Comparison of ENCODE assay signal across 19 cellular contexts in genomic region chrX:154505726-154506125, GRCh38. TPM values are rescaled to one million over a fixed set of nuclear protein-coding genes. Genes with fewer than 3 reads are reported as not detected.
DNase-seq lines count a peak whose midpoint lies in the region; ATAC-seq, FAIRE-seq and TF ChIP-seq lines count a peak whose summit lies in the region.
"Had no signal": no experiment of that assay in that cellular context is flagged by ENCODE, and none has a peak within 500 bp of the region (broad histone marks: within the 10 kb centered on the region; RNA-seq: fewer than 3 reads in every experiment).

No MANE protein-coding gene starts in this region.

- H3K79me2 ChIP-seq in endothelial cell of umbilical vein (ENCODE audit: control insufficient read depth, insufficient read depth, low read length) = no peaks in the 10 kb centered on the region
- no peaks in the 10 kb centered on the region for H3K79me2 ChIP-seq in trophoblast cell (ENCODE audit: control insufficient read depth, insufficient read depth, low read length, poor library complexity)

- peak overlapping the region; percentile 75 for H4K12ac ChIP-seq in trophoblast cell (ENCODE audit: low read depth, low read length)

- intact Hi-C loops in Panc1 (cut with micrococcal nuclease; ENCODE audit: unreplicated experiment) = no loop called here
- intact Hi-C loops in endothelial cell of umbilical vein (cut with micrococcal nuclease) = no loop called here

- no peak for TF ChIP-seq POLR2A in endothelial cell of umbilical vein (IDR thresholded peaks at IDR 0.05; ENCODE audit: low read depth, low read length)

- H4K20me1 ChIP-seq in endothelial cell of umbilical vein (replicated peaks; ENCODE audit: control insufficient read depth, extremely low read depth, insufficient read depth, low read length) = no peaks in the 10 kb centered on the region

- no peak for TF ChIP-seq CTCF in Panc1 (IDR thresholded peaks at IDR 0.05)
- TF ChIP-seq CTCF in endothelial cell of umbilical vein (IDR thresholded peaks at IDR 0.05; ENCODE audit: extremely low read depth in 1 of 2, insufficient read depth in 1 of 2, low read depth in 1 of 2, low read length in 2 of 2) = no peak

- no peak overlapping the region for H3K23ac ChIP-seq in trophoblast cell (ENCODE audit: low read length)

- H4K8ac ChIP-seq in trophoblast cell (ENCODE audit: low read depth, low read length) = peak overlapping the region; percentile 60

- DNase-seq in H7 = peak; percentile 24
- no peak for DNase-seq in Panc1 (ENCODE audit: low read depth, low spot score)
- DNase-seq in endothelial cell of umbilical vein (ENCODE audit: low read depth, low spot score) = peak; percentile 38
- peak in 1 of 2 donors; percentile 15 for DNase-seq in trophoblast cell
- DNase-seq in Ammon's horn (ENCODE audit: low spot score) = no peak
- no peak for DNase-seq in cortex of kidney (lab: John Stamatoyannopoulos, UW)
- no peak for DNase-seq in DMS 273 (lab: John Stamatoyannopoulos, UW; ENCODE audit: unreplicated experiment)
- DNase-seq: activated CD4-positive, alpha-beta T cell treated with anti-CD3 and anti-CD28 coated beads, Interleukin-2, amount 50 U/mL, for 4 hours; activated T-cell treated with anti-CD3 and anti-CD28 coated beads, Interleukin-2, amount 50 U/mL, for 72 hours; CD4-positive, alpha-beta T cell; GDM1; NCI-H2029 treated with DMSO at 0.1 percent for 48 hours; NCI-H82; right lobe of liver; SIG-M5 had no signal

- H3K27ac ChIP-seq in Panc1 (ENCODE audit: low read length) (no peak overlapping the region), endothelial cell of umbilical vein (ENCODE audit: insufficient read depth, low read depth, low read length) (no peak overlapping the region), trophoblast cell (ENCODE audit: low read depth, low read length) (peak overlapping the region; percentile 80)
- H3K27ac ChIP-seq: gastroesophageal sphincter, right lobe of liver had no signal

- peak overlapping the region; percentile 86 for H2BK120ac ChIP-seq in trophoblast cell (ENCODE audit: insufficient read depth, low read length, poor library complexity)

- POLR2A ChIA-PET in Panc1 (lab: Charles Lee) (no interaction called here), endothelial cell of umbilical vein (lab: Charles Lee) (no interaction called here)

- H3K4me1 ChIP-seq in Panc1 (ENCODE audit: control insufficient read depth, insufficient read depth, low read length) (no peaks in the 10 kb centered on the region), endothelial cell of umbilical vein (ENCODE audit: control insufficient read depth, extremely low read depth, insufficient read depth, low read length) (peaks cover 6% of the 10 kb centered on the region), trophoblast cell (ENCODE audit: control insufficient read depth in 1 of 2, insufficient read depth in 2 of 2, low read length in 2 of 2) (peaks cover 12% of the 10 kb centered on the region in 2 experiments)
- H3K4me1 ChIP-seq: adrenal gland, gastroesophageal sphincter, right lobe of liver had no signal

- peak overlapping the region; percentile 97 for H2AK5ac ChIP-seq in trophoblast cell (ENCODE audit: low read length)

- BruUV-seq in Panc1 (replicated peaks; lab: Mats Ljungman, UMichigan) (no TSS peak), endothelial cell of umbilical vein (replicated peaks; lab: Mats Ljungman, UMichigan) (no TSS peak)

- peak; percentile 91 for FAIRE-seq in endothelial cell of umbilical vein (lab: Jason Lieb, UNC)

- H3K27me3 ChIP-seq in H7 (ENCODE audit: control insufficient read depth, insufficient read depth, low read length) (no peaks in the 10 kb centered on the region), Panc1 (ENCODE audit: control insufficient read depth, insufficient read depth, low read length) (no peaks in the 10 kb centered on the region), endothelial cell of umbilical vein (ENCODE audit: control insufficient read depth in 2 of 2, insufficient read depth in 2 of 2, low read length in 2 of 2) (no peaks in the 10 kb centered on the region), trophoblast cell (ENCODE audit: insufficient read depth, low read length) (no peaks in the 10 kb centered on the region)
- H3K27me3 ChIP-seq: adrenal gland, gastroesophageal sphincter, right lobe of liver had no signal

- CTCF ChIA-PET in Panc1 (lab: Charles Lee) (no interaction called here), endothelial cell of umbilical vein (lab: Charles Lee) (interaction anchor here (0.6 kb wide), 2 partner anchors 22 to 49 kb away, joined by 3 to 5 read pairs; no protein-coding TSS in a partner anchor)

- H2AFZ ChIP-seq in endothelial cell of umbilical vein (ENCODE audit: low read depth, low read length) = no peak overlapping the region
- H2AFZ ChIP-seq in trophoblast cell (ENCODE audit: insufficient read depth, low read length, poor library complexity) = no peak overlapping the region

- H3K9me1 ChIP-seq in endothelial cell of umbilical vein (replicated peaks; ENCODE audit: control insufficient read depth, extremely low read depth, insufficient read depth, low read length) = no peaks in the 10 kb centered on the region

- peak overlapping the region; percentile 66 for H3K14ac ChIP-seq in trophoblast cell (ENCODE audit: low read length)

- H3K36me3 ChIP-seq in H7 (replicated peaks; ENCODE audit: control insufficient read depth, insufficient read depth, low read length) (no peaks in the 10 kb centered on the region; the same call in 1 of the 2 replicates), Panc1 (ENCODE audit: control insufficient read depth, insufficient read depth, low read length) (no peaks in the 10 kb centered on the region), endothelial cell of umbilical vein (ENCODE audit: control insufficient read depth in 2 of 2, extremely low read depth in 1 of 2, insufficient read depth in 2 of 2, low read length in 2 of 2) (no peaks in the 10 kb centered on the region), trophoblast cell (ENCODE audit: control insufficient read depth in 1 of 2, insufficient read depth in 2 of 2, low read length in 2 of 2) (peaks cover 22 to 24% of the 10 kb centered on the region in 2 experiments)
- H3K36me3 ChIP-seq: adrenal gland had no signal

- H2BK5ac ChIP-seq in trophoblast cell (ENCODE audit: low read depth, low read length, poor library complexity) = peak overlapping the region; percentile 84

- H3K9me3 ChIP-seq in Panc1 (ENCODE audit: control insufficient read depth, insufficient read depth, low read depth, low read length) (no peaks in the 10 kb centered on the region), endothelial cell of umbilical vein (replicated peaks; ENCODE audit: control insufficient read depth, insufficient read depth, low read length) (no peaks in the 10 kb centered on the region), trophoblast cell (ENCODE audit: insufficient read depth, low read depth, low read length) (no peaks in the 10 kb centered on the region)
- H3K9me3 ChIP-seq: adrenal gland, gastroesophageal sphincter, right lobe of liver had no signal

- in situ Hi-C loops in Panc1 (cut with HindIII; ENCODE audit: low pct_unique_long_range_greater_than_20kb, low sequenced_read_pairs) = no loop called here

- peak overlapping the region; percentile 29 for H3K18ac ChIP-seq in trophoblast cell (ENCODE audit: low read length)

- no peak overlapping the region for H3K4me2 ChIP-seq in endothelial cell of umbilical vein (ENCODE audit: insufficient read depth, low read length)
- no peak overlapping the region for H3K4me2 ChIP-seq in trophoblast cell (ENCODE audit: low read length)

- no CpG with 5 or more reads among the region's 12 CpGs for WGBS in trophoblast cell (ENCODE audit: extremely low coverage, insufficient coverage, insufficient read length)

- no peak overlapping the region for H3K4ac ChIP-seq in trophoblast cell (ENCODE audit: low read depth, low read length)

- peak overlapping the region; percentile 87 for H4K91ac ChIP-seq in trophoblast cell (ENCODE audit: low read depth, low read length)

- peak overlapping the region; percentile 84 for H2BK12ac ChIP-seq in trophoblast cell (ENCODE audit: low read length)

- H3K4me3 ChIP-seq in H7 (ENCODE audit: insufficient read depth, low read depth, low read length) = no peak overlapping the region
- no peak overlapping the region for H3K4me3 ChIP-seq in Panc1 (ENCODE audit: low read depth in 2 of 2, low read length in 2 of 2)
- no peak overlapping the region for H3K4me3 ChIP-seq in endothelial cell of umbilical vein (replicated peaks in 1 of 3; ENCODE audit: insufficient read depth in 1 of 3, low read depth in 1 of 3, low read length in 3 of 3)
- H3K4me3 ChIP-seq in trophoblast cell (ENCODE audit: low read depth, low read length) = no peak overlapping the region
- H3K4me3 ChIP-seq: adrenal gland, gastroesophageal sphincter, right lobe of liver had no signal

- ATAC-seq in Panc1 (peak; percentile 83), GM19467 (IDR thresholded peaks at IDR 0.05; ENCODE audit: unreplicated experiment) (no peak)
- ATAC-seq: activated T-cell treated with anti-CD3 and anti-CD28 coated beads, Interleukin-2, amount 50 U/mL, for 72 hours; gastroesophageal sphincter; stimulated activated effector memory CD8-positive, alpha-beta T cell treated with anti-CD3 and anti-CD28 coated beads, Interleukin-12 subunit alpha, Interleukin-12 subunit beta, amount 100 ng/mL, for 72 hours had no signal

- H3K9ac ChIP-seq in endothelial cell of umbilical vein (replicated peaks; ENCODE audit: extremely low read depth, insufficient read depth, low read length) = no peak overlapping the region
- H3K9ac ChIP-seq in trophoblast cell (ENCODE audit: low read length) = no peak overlapping the region

- dilution Hi-C loops in endothelial cell of umbilical vein (cut with MboI; ENCODE audit: extremely low pct_ligation_motif_present, low sequenced_read_pairs) = no loop called here

- H3K79me1 ChIP-seq in trophoblast cell (ENCODE audit: low read length) = peaks cover 10% of the 10 kb centered on the region

RNA-seq across cellular contexts. Expression of gene FAM3A, which starts 10.3 kb away (rescaled TPM):
- total RNA-seq in H7 (2014; rRNA removed; shearing (Covaris generic)) = 31.6 and 42.5 TPM in 2 replicates
- 88.8 TPM for total RNA-seq in Panc1 (2021; ENCODE audit: unreplicated experiment)
- 137 TPM for polyA plus RNA-seq in Panc1 (2012; ENCODE audit: insufficient read length)
- 25.6 and 42.9 TPM in 2 replicates for total RNA-seq in endothelial cell of umbilical vein
- 32.0 and 37.3 TPM in 2 replicates for polyA plus RNA-seq in endothelial cell of umbilical vein
- polyA plus RNA-seq in endothelial cell of umbilical vein (2011; cell fraction: cytosol; rRNA removed) = 18.9 and 26.6 TPM in 2 replicates
- polyA plus RNA-seq in endothelial cell of umbilical vein (2011; cell fraction: nucleus; rRNA removed) = 45.1 and 46.1 TPM in 2 replicates
- 18.3 and 28.8 TPM in 2 replicates for polyA plus RNA-seq in endothelial cell of umbilical vein (2012)
- polyA minus RNA-seq in endothelial cell of umbilical vein = 12.5 and 16.9 TPM in 2 replicates
- 26.1 TPM for polyA minus RNA-seq in endothelial cell of umbilical vein (2011; cell fraction: cytosol; rRNA and poly(A)+ RNA removed)
- 5.6 and 9.8 TPM in 2 replicates for polyA minus RNA-seq in endothelial cell of umbilical vein (2011; cell fraction: nucleus; rRNA and poly(A)+ RNA removed)
- 28.5 and 29.0 TPM in 2 replicates for polyA plus RNA-seq in trophoblast cell (2013)

RNA-seq across cellular contexts. Expression of gene SLC10A3, which starts 15.3 kb away (rescaled TPM):
- 17.0 and 18.4 TPM in 2 replicates for total RNA-seq in H7 (2014; rRNA removed; shearing (Covaris generic))
- total RNA-seq in Panc1 (2021; ENCODE audit: unreplicated experiment) (64.1 TPM), endothelial cell of umbilical vein (19.7 and 22.6 TPM in 2 replicates)
- 92.1 TPM for polyA plus RNA-seq in Panc1 (2012; ENCODE audit: insufficient read length)
- 21.9 and 30.8 TPM in 2 replicates for polyA plus RNA-seq in endothelial cell of umbilical vein
- polyA plus RNA-seq in endothelial cell of umbilical vein (2011; cell fraction: cytosol; rRNA removed) = 13.4 and 16.6 TPM in 2 replicates
- 7.2 and 7.6 TPM in 2 replicates for polyA plus RNA-seq in endothelial cell of umbilical vein (2011; cell fraction: nucleus; rRNA removed)
- 22.1 and 28.4 TPM in 2 replicates for polyA plus RNA-seq in endothelial cell of umbilical vein (2012)
- polyA minus RNA-seq in endothelial cell of umbilical vein = 10.7 and 12.7 TPM in 2 replicates
- polyA minus RNA-seq in endothelial cell of umbilical vein (2011; cell fraction: cytosol; rRNA and poly(A)+ RNA removed) = 27.2 TPM
- 3.1 and 3.9 TPM in 2 replicates for polyA minus RNA-seq in endothelial cell of umbilical vein (2011; cell fraction: nucleus; rRNA and poly(A)+ RNA removed)
- polyA plus RNA-seq in trophoblast cell (2013) = 32.8 and 34.6 TPM in 2 replicates

RNA-seq across cellular contexts. Expression of gene UBL4A, which starts 19.3 kb away (rescaled TPM):
- total RNA-seq in H7 (2014; rRNA removed; shearing (Covaris generic)) = 64.8 and 84.0 TPM in 2 replicates
- total RNA-seq in Panc1 (2021; ENCODE audit: unreplicated experiment) = 65.4 TPM
- 96.8 TPM for polyA plus RNA-seq in Panc1 (2012; ENCODE audit: insufficient read length)
- total RNA-seq in endothelial cell of umbilical vein = 27.2 and 31.4 TPM in 2 replicates
- 25.3 and 28.3 TPM in 2 replicates for polyA plus RNA-seq in endothelial cell of umbilical vein
- polyA plus RNA-seq in endothelial cell of umbilical vein (2011; cell fraction: cytosol; rRNA removed) = 21.3 and 26.1 TPM in 2 replicates
- 10.5 and 10.9 TPM in 2 replicates for polyA plus RNA-seq in endothelial cell of umbilical vein (2011; cell fraction: nucleus; rRNA removed)
- 18.7 and 25.4 TPM in 2 replicates for polyA plus RNA-seq in endothelial cell of umbilical vein (2012)
- polyA minus RNA-seq in endothelial cell of umbilical vein = 20.1 and 20.2 TPM in 2 replicates
- 47.9 TPM for polyA minus RNA-seq in endothelial cell of umbilical vein (2011; cell fraction: cytosol; rRNA and poly(A)+ RNA removed)
- polyA minus RNA-seq in endothelial cell of umbilical vein (2011; cell fraction: nucleus; rRNA and poly(A)+ RNA removed) = 4.5 and 4.8 TPM in 2 replicates
- polyA plus RNA-seq in trophoblast cell (2013) = 19.4 and 19.6 TPM in 2 replicates

RNA-seq across cellular contexts. Expression of gene LAGE3, which starts 26.6 kb away (rescaled TPM):
- 47.9 and 84.9 TPM in 2 replicates for total RNA-seq in H7 (2014; rRNA removed; shearing (Covaris generic))
- total RNA-seq in Panc1 (2021; ENCODE audit: unreplicated experiment) (175 TPM), endothelial cell of umbilical vein (14.3 and 17.8 TPM in 2 replicates)
- 304 TPM for polyA plus RNA-seq in Panc1 (2012; ENCODE audit: insufficient read length)
- polyA plus RNA-seq in endothelial cell of umbilical vein = 31.9 and 47.8 TPM in 2 replicates
- polyA plus RNA-seq in endothelial cell of umbilical vein (2011; cell fraction: cytosol; rRNA removed) = 22.4 and 25.4 TPM in 2 replicates
- 5.0 and 7.1 TPM in 2 replicates for polyA plus RNA-seq in endothelial cell of umbilical vein (2011; cell fraction: nucleus; rRNA removed)
- polyA plus RNA-seq in endothelial cell of umbilical vein (2012) = 18.7 and 19.4 TPM in 2 replicates
- 4.6 and 6.8 TPM in 2 replicates for polyA minus RNA-seq in endothelial cell of umbilical vein
- polyA minus RNA-seq in endothelial cell of umbilical vein (2011; cell fraction: cytosol; rRNA and poly(A)+ RNA removed) = 18.5 TPM
- 0.48 and 1.4 TPM in 2 replicates for polyA minus RNA-seq in endothelial cell of umbilical vein (2011; cell fraction: nucleus; rRNA and poly(A)+ RNA removed)
- polyA plus RNA-seq in trophoblast cell (2013) = 20.9 and 21.3 TPM in 2 replicates

RNA-seq across cellular contexts. Expression of gene G6PD, which starts 40.9 kb away (rescaled TPM):
- total RNA-seq in H7 (2014; rRNA removed; shearing (Covaris generic)) = 51.8 and 58.0 TPM in 2 replicates
- 615 TPM for total RNA-seq in Panc1 (2021; ENCODE audit: unreplicated experiment)
- polyA plus RNA-seq in Panc1 (2012; ENCODE audit: insufficient read length) = 973 TPM
- total RNA-seq in endothelial cell of umbilical vein = 159 and 161 TPM in 2 replicates
- polyA plus RNA-seq in endothelial cell of umbilical vein = 155 and 173 TPM in 2 replicates
- polyA plus RNA-seq in endothelial cell of umbilical vein (2011; cell fraction: cytosol; rRNA removed) = 69.7 and 82.0 TPM in 2 replicates
- polyA plus RNA-seq in endothelial cell of umbilical vein (2011; cell fraction: nucleus; rRNA removed) = 152 and 189 TPM in 2 replicates
- 174 and 198 TPM in 2 replicates for polyA plus RNA-seq in endothelial cell of umbilical vein (2012)
- polyA minus RNA-seq in endothelial cell of umbilical vein = 89.1 and 109 TPM in 2 replicates
- 87.3 TPM for polyA minus RNA-seq in endothelial cell of umbilical vein (2011; cell fraction: cytosol; rRNA and poly(A)+ RNA removed)
- polyA minus RNA-seq in endothelial cell of umbilical vein (2011; cell fraction: nucleus; rRNA and poly(A)+ RNA removed) = 43.4 and 72.5 TPM in 2 replicates
- 70.4 and 71.8 TPM in 2 replicates for polyA plus RNA-seq in trophoblast cell (2013)

Comparison
In these comparisons a context has a peak if more than half of its experiments do, and no peak if none do; other contexts are left out.
1. DNase-seq: peak in H7 (single experiment) and endothelial cell of umbilical vein (single experiment); none in Panc1 (single experiment), Ammon's horn (single experiment), cortex of kidney (single experiment) and DMS 273 (single experiment).